1 cellular context compared by ENCODE assay signal in genomic region chr20:37897008-37897548, GRCh38.
TF ChIP-seq lines count a peak whose summit lies in the region.

No MANE protein-coding gene starts in this region.

TF ChIP-seq in WTC11, 78 proteins besides CTCF, POLR2A, EP300 and RAD21 (continued from another document):
- TF ChIP-seq ERG (CRISPR knock-in tag; IDR thresholded peaks at IDR 0.05), result no peak
- TF ChIP-seq ATF3 (CRISPR knock-in tag; conservative IDR thresholded peaks at IDR 0.05), result no peak
- no peak for TF ChIP-seq NR1H2 (CRISPR knock-in tag; IDR thresholded peaks at IDR 0.05)
- TF ChIP-seq ZNF317 (CRISPR knock-in tag; IDR thresholded peaks at IDR 0.05; ENCODE audit: borderline replicate concordance, low read depth), result no peak
